In genomic region chr15:26051771-26052685, GRCh38 we compare ENCODE assay signal across 18 cellular contexts.
A peak's percentile ranks its signal among the peaks of the same experiment; 100 is the strongest.
DNase-seq lines count a peak whose midpoint lies in the region; ATAC-seq and TF ChIP-seq lines count a peak whose summit lies in the region.
"Had no signal": no experiment of that assay in that cellular context is flagged by ENCODE, and none has a peak within 500 bp of the region (broad histone marks: within the 10 kb centered on the region; RNA-seq: fewer than 3 reads in every experiment).

No MANE protein-coding gene starts in this region.

- no peak overlapping the region for H3K27ac ChIP-seq in GM23338 (ENCODE audit: low read depth)
- H3K27ac ChIP-seq: gastrocnemius medialis had no signal

- H3K27ac Mint-ChIP-seq in GM23338 (no peak overlapping the region), type B pancreatic cell (peak overlapping the region; percentile 49)
- H3K27ac Mint-ChIP-seq in activated naive CD8-positive, alpha-beta T cell treated with anti-CD3 and anti-CD28 coated beads for 36 hours: no peak overlapping the region
- H3K27ac Mint-ChIP-seq: naive thymus-derived CD8-positive, alpha-beta T cell; T-helper 1 cell treated with Interleukin-12 subunit alpha and Interleukin-12 subunit beta and Interleukin-4 antibody, amounts not matched to agents 30 μg/mL and 1 μg/mL, for 36 hours had no signal

- peak; percentile 28; the same call in 1 of the 3 replicates for ATAC-seq in GM23338
- ATAC-seq: activated T-cell treated with anti-CD3 and anti-CD28 coated beads, Interleukin-2, amount 50 U/mL, for 4 hours; gastrocnemius medialis; naive thymus-derived CD8-positive, alpha-beta T cell; stimulated activated naive CD8-positive, alpha-beta T cell treated with anti-CD3 and anti-CD28 coated beads, Interleukin-15, Interleukin-2, amounts not matched to agents 100 U/mL and 50 U/mL, for 24 hours had no signal

- TF ChIP-seq CTCF in GM23338 (conservative IDR thresholded peaks at IDR 0.05; ENCODE audit: low read depth in 2 of 2): no peak
- TF ChIP-seq CTCF in type B pancreatic cell (conservative IDR thresholded peaks at IDR 0.05): no peak

- no peaks in the 10 kb centered on the region; the same call in 1 of the 2 replicates for H3K36me3 ChIP-seq in GM23338 (ENCODE audit: insufficient read depth)
- H3K36me3 ChIP-seq in adipocyte (ENCODE audit: control insufficient read depth, insufficient read depth, low read length, severe bottlenecking): no peaks in the 10 kb centered on the region
- H3K36me3 ChIP-seq: gastrocnemius medialis had no signal

- no peaks in the 10 kb centered on the region for H3K79me2 ChIP-seq in GM23338 (replicated peaks; ENCODE audit: insufficient read depth)

- H4K20me1 ChIP-seq in GM23338 (replicated peaks; ENCODE audit: insufficient read depth): no peaks in the 10 kb centered on the region

- H3K4me1 Mint-ChIP-seq in GM23338: peaks cover 3% of the 10 kb centered on the region; the same call in 2 of the 3 replicates
- H3K4me1 Mint-ChIP-seq in type B pancreatic cell (ENCODE audit: unreplicated experiment): peaks cover 23% of the 10 kb centered on the region
- no peaks in the 10 kb centered on the region for H3K4me1 Mint-ChIP-seq in activated naive CD8-positive, alpha-beta T cell treated with anti-CD3 and anti-CD28 coated beads for 36 hours

- H3K4me3 Mint-ChIP-seq in GM23338 (no peak overlapping the region), type B pancreatic cell (no peak overlapping the region)
- no peak overlapping the region for H3K4me3 Mint-ChIP-seq in activated naive CD8-positive, alpha-beta T cell treated with anti-CD3 and anti-CD28 coated beads for 36 hours
- H3K4me3 Mint-ChIP-seq: activated T-cell treated with anti-CD3 and anti-CD28 coated beads, Interleukin-2, amount 50 U/mL, for 4 hours; naive thymus-derived CD8-positive, alpha-beta T cell; T-helper 1 cell treated with Interleukin-12 subunit alpha and Interleukin-12 subunit beta and Interleukin-4 antibody, amounts not matched to agents 30 μg/mL and 1 μg/mL, for 36 hours had no signal

- H3K4me2 ChIP-seq in GM23338: no peak overlapping the region

- no peaks in the 10 kb centered on the region for H3K36me3 Mint-ChIP-seq in GM23338 (ENCODE audit: low read depth)
- H3K36me3 Mint-ChIP-seq in type B pancreatic cell: no peaks in the 10 kb centered on the region
- no peaks in the 10 kb centered on the region for H3K36me3 Mint-ChIP-seq in activated naive CD8-positive, alpha-beta T cell treated with anti-CD3 and anti-CD28 coated beads for 36 hours
- H3K36me3 Mint-ChIP-seq: naive thymus-derived CD8-positive, alpha-beta T cell had no signal

- H3F3A ChIP-seq in GM23338 (replicated peaks; ENCODE audit: low read depth): no peaks in the 10 kb centered on the region

- peak overlapping the region; percentile 53 for H3K9ac ChIP-seq in adipocyte (ENCODE audit: low read length)

- H3K9me3 ChIP-seq in adipocyte (ENCODE audit: control insufficient read depth, low read length): no peaks in the 10 kb centered on the region
- H3K9me3 ChIP-seq: gastrocnemius medialis had no signal

- 0 out of 2 replicates have a peak, but pooled peaks cover 4% of the 10 kb centered on the region for H3K9me2 ChIP-seq in GM23338 (ENCODE audit: insufficient read depth)

- H3K4me3 ChIP-seq in GM23338: no peak overlapping the region
- peak overlapping the region; percentile 31 for H3K4me3 ChIP-seq in adipocyte (ENCODE audit: low read length)
- H3K4me3 ChIP-seq: gastrocnemius medialis had no signal

- H3K9me3 Mint-ChIP-seq in GM23338: no peaks in the 10 kb centered on the region; the same call in 2 of the 3 replicates
- H3K9me3 Mint-ChIP-seq in type B pancreatic cell: no peaks in the 10 kb centered on the region
- no peaks in the 10 kb centered on the region for H3K9me3 Mint-ChIP-seq in activated naive CD8-positive, alpha-beta T cell treated with anti-CD3 and anti-CD28 coated beads for 36 hours
- H3K9me3 Mint-ChIP-seq: activated T-cell treated with anti-CD3 and anti-CD28 coated beads, Interleukin-2, amount 50 U/mL, for 4 hours; naive thymus-derived CD8-positive, alpha-beta T cell; T-helper 1 cell treated with Interleukin-12 subunit alpha and Interleukin-12 subunit beta and Interleukin-4 antibody, amounts not matched to agents 30 μg/mL and 1 μg/mL, for 36 hours had no signal

- H3K27me3 ChIP-seq in GM23338 (ENCODE audit: insufficient read depth): no peaks in the 10 kb centered on the region
- H3K27me3 ChIP-seq in adipocyte (replicated peaks; ENCODE audit: control insufficient read depth, insufficient read depth, low read length): no peaks in the 10 kb centered on the region
- H3K27me3 ChIP-seq: gastrocnemius medialis had no signal

- H3K4me1 ChIP-seq in GM23338 (ENCODE audit: insufficient read depth) (no peaks in the 10 kb centered on the region), adipocyte (ENCODE audit: control insufficient read depth, insufficient read depth, low read length) (peaks cover 15% of the 10 kb centered on the region)
- H3K4me1 ChIP-seq: gastrocnemius medialis had no signal

- no peaks in the 10 kb centered on the region for H3K27me3 Mint-ChIP-seq in GM23338 (ENCODE audit: insufficient read depth, low read depth, poor library complexity)
- H3K27me3 Mint-ChIP-seq in type B pancreatic cell: peaks cover 32% of the 10 kb centered on the region
- peaks cover 5% of the 10 kb centered on the region for H3K27me3 Mint-ChIP-seq in activated naive CD8-positive, alpha-beta T cell treated with anti-CD3 and anti-CD28 coated beads for 36 hours

- DNase-seq in GM23338 (ENCODE audit: low spot score) (no peak), adipocyte (ENCODE audit: low read depth) (no peak), kidney tubule cell (ENCODE audit: low spot score) (peak; percentile 29), type B pancreatic cell (ENCODE audit: extremely low spot score, unreplicated experiment) (no peak), NCI-H146 treated with DMSO at 0.1 percent for 48 hours (lab: John Stamatoyannopoulos, UW; ENCODE audit: unreplicated experiment) (no peak), HPDE6-E6E7 (ENCODE audit: extremely low spot score) (no peak)
- no peak for DNase-seq in activated naive CD8-positive, alpha-beta T cell treated with anti-CD3 and anti-CD28 coated beads for 36 hours
- DNase-seq: activated CD4-positive, alpha-beta T cell treated with anti-CD3 and anti-CD28 coated beads for 48 hours; activated T-cell treated with anti-CD3 and anti-CD28 coated beads, Interleukin-2, amount 50 U/mL, for 4 hours; gastrocnemius medialis; IMR-90; kidney glomerular epithelial cell; naive thymus-derived CD8-positive, alpha-beta T cell; NCI-H1417 treated with DMSO at 0.1 percent for 48 hours; NCI-H526; RPMI8226; stimulated activated naive CD8-positive, alpha-beta T cell treated with anti-CD3 and anti-CD28 coated beads, Interleukin-15, Interleukin-2, amounts not matched to agents 100 U/mL and 50 U/mL, for 24 hours had no signal

- peak overlapping the region; percentile 40 for H2AFZ ChIP-seq in GM23338

TF ChIP-seq in GM23338, 12 proteins besides CTCF, POLR2A, EP300 and RAD21 (continues in another document):
- no peak for TF ChIP-seq REST (IDR thresholded peaks at IDR 0.05; ENCODE audit: unreplicated experiment)
- TF ChIP-seq STAT1 (IDR thresholded peaks at IDR 0.05; ENCODE audit: unreplicated experiment): no peak
- no peak for TF ChIP-seq NANOG (IDR thresholded peaks at IDR 0.05; ENCODE audit: borderline replicate concordance)
- TF ChIP-seq ZNF331 (CRISPR knock-in tag; IDR thresholded peaks at IDR 0.05; ENCODE audit: low read depth): no peak
- TF ChIP-seq POLR2AphosphoS5 (IDR thresholded peaks at IDR 0.05; ENCODE audit: low read depth): no peak
